In the genomic region with DNA sequence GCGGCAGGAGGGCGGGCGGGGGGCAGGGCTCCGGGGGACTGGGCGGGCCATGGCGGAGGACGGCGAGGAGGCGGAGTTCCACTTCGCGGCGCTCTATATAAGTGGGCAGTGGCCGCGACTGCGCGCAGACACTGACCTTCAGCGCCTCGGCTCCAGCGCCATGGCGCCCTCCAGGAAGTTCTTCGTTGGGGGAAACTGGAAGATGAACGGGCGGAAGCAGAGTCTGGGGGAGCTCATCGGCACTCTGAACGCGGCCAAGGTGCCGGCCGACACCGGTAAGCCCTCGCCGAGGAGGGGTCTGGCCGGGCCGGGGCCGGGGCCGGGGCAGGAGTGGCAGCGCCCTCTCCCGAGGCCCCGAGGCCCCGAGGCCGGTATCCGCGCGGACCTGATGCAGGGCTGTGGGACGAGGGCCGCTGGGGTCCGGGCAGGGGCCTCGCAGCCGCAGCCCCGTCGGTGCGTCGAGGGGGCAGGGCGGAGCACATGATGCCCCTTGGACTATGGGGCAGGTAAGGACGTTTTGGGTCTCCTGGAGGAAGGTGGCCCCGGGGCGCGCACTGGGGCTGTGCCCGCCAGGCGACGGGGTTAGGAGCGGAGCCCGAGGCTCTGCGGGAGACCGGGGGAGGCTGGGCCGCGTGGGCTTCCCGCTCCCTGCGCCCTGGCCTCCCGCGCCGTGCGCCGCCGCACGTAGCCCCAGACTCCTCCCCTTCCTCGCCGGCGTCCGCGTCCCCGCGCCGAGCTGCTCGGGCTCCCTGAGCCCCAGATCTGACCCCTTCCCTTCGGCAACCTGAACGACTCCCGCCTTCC, we compare ENCODE assay signal across 1 cellular context.
TF ChIP-seq lines count a peak whose summit lies in the region.

A gene (plus strand): TSS at position 125 of the 804 bp plus-strand sequence. CDS start 36 bp downstream, at position 161.

TF ChIP-seq in HepG2, 621 proteins besides CTCF, POLR2A, EP300 and RAD21 (continued from another document and continues in another):
- TF ChIP-seq, protein P1, sequence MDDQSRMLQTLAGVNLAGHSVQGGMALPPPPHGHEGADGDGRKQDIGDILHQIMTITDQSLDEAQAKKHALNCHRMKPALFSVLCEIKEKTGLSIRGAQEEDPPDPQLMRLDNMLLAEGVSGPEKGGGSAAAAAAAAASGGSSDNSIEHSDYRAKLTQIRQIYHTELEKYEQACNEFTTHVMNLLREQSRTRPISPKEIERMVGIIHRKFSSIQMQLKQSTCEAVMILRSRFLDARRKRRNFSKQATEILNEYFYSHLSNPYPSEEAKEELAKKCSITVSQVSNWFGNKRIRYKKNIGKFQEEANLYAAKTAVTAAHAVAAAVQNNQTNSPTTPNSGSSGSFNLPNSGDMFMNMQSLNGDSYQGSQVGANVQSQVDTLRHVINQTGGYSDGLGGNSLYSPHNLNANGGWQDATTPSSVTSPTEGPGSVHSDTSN (CRISPR knock-in tag; IDR thresholded peaks at IDR 0.05; ENCODE audit: borderline replicate concordance), result peak; percentile 57; the same call in 1 of the 2 replicates
- TF ChIP-seq ZNF350 (CRISPR knock-in tag; IDR thresholded peaks at IDR 0.05; ENCODE audit: borderline replicate concordance, low read depth) (no peak), KLF12 (CRISPR knock-in tag; IDR thresholded peaks at IDR 0.05; ENCODE audit: borderline replicate concordance) (no peak), MIER3 (CRISPR knock-in tag; IDR thresholded peaks at IDR 0.05; ENCODE audit: borderline replicate concordance) (no peak), SAP130 (CRISPR knock-in tag; IDR thresholded peaks at IDR 0.05; ENCODE audit: low read depth) (peak; percentile 62), KLF13 (CRISPR knock-in tag; IDR thresholded peaks at IDR 0.05) (no peak), MBNL3 (CRISPR knock-in tag; conservative IDR thresholded peaks at IDR 0.05) (no peak), SOX6 (IDR thresholded peaks at IDR 0.05) (no peak), SOX6 (CRISPR knock-in tag; IDR thresholded peaks at IDR 0.05) (0 out of 2 replicates have a peak, but pooled peaks have one; percentile 24), ZNF530 (CRISPR knock-in tag; IDR thresholded peaks at IDR 0.05; ENCODE audit: low read depth) (no peak), KLF9 (CRISPR knock-in tag; IDR thresholded peaks at IDR 0.05; ENCODE audit: low read depth) (peak; percentile 48; the same call in 1 of the 2 replicates), HNRNPL (IDR thresholded peaks at IDR 0.05; ENCODE audit: low read depth, low read length) (0 out of 2 replicates have a peak, but pooled peaks have one; percentile 31), ZNF747 (CRISPR knock-in tag; IDR thresholded peaks at IDR 0.05; ENCODE audit: borderline replicate concordance) (peak; percentile 62), ZNF124 (CRISPR knock-in tag; IDR thresholded peaks at IDR 0.05) (no peak), SIX1 (CRISPR knock-in tag; IDR thresholded peaks at IDR 0.05; ENCODE audit: borderline replicate concordance) (no peak), ZNF816 (CRISPR knock-in tag; IDR thresholded peaks at IDR 0.05; ENCODE audit: borderline replicate concordance) (no peak), ZNF720 (CRISPR knock-in tag; IDR thresholded peaks at IDR 0.05) (no peak), GTF2F1 (IDR thresholded peaks at IDR 0.05; ENCODE audit: low read length) (peak; percentile 91), ZNF772 (CRISPR knock-in tag; IDR thresholded peaks at IDR 0.05) (no peak; the same call in 1 of the 2 replicates), MAZ (IDR thresholded peaks at IDR 0.05; ENCODE audit: borderline replicate concordance, low read depth, low read length) (peak; percentile 34; the same call in 1 of the 2 replicates), MAZ (CRISPR knock-in tag; IDR thresholded peaks at IDR 0.05; ENCODE audit: low read depth) (no peak; the same call in 1 of the 2 replicates), SP1 (IDR thresholded peaks at IDR 0.05) (no peak), SP1 (CRISPR knock-in tag; IDR thresholded peaks at IDR 0.05) (peak; percentile 65), ZBTB20 (CRISPR knock-in tag; IDR thresholded peaks at IDR 0.05; ENCODE audit: borderline replicate concordance, low read depth) (peak; percentile 74), KDM5A (IDR thresholded peaks at IDR 0.05; ENCODE audit: borderline replicate concordance, low read length) (no peak)
- TF ChIP-seq, protein P2, sequence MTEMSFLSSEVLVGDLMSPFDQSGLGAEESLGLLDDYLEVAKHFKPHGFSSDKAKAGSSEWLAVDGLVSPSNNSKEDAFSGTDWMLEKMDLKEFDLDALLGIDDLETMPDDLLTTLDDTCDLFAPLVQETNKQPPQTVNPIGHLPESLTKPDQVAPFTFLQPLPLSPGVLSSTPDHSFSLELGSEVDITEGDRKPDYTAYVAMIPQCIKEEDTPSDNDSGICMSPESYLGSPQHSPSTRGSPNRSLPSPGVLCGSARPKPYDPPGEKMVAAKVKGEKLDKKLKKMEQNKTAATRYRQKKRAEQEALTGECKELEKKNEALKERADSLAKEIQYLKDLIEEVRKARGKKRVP (CRISPR knock-in tag; IDR thresholded peaks at IDR 0.05), result no peak
- TF ChIP-seq, protein P3, sequence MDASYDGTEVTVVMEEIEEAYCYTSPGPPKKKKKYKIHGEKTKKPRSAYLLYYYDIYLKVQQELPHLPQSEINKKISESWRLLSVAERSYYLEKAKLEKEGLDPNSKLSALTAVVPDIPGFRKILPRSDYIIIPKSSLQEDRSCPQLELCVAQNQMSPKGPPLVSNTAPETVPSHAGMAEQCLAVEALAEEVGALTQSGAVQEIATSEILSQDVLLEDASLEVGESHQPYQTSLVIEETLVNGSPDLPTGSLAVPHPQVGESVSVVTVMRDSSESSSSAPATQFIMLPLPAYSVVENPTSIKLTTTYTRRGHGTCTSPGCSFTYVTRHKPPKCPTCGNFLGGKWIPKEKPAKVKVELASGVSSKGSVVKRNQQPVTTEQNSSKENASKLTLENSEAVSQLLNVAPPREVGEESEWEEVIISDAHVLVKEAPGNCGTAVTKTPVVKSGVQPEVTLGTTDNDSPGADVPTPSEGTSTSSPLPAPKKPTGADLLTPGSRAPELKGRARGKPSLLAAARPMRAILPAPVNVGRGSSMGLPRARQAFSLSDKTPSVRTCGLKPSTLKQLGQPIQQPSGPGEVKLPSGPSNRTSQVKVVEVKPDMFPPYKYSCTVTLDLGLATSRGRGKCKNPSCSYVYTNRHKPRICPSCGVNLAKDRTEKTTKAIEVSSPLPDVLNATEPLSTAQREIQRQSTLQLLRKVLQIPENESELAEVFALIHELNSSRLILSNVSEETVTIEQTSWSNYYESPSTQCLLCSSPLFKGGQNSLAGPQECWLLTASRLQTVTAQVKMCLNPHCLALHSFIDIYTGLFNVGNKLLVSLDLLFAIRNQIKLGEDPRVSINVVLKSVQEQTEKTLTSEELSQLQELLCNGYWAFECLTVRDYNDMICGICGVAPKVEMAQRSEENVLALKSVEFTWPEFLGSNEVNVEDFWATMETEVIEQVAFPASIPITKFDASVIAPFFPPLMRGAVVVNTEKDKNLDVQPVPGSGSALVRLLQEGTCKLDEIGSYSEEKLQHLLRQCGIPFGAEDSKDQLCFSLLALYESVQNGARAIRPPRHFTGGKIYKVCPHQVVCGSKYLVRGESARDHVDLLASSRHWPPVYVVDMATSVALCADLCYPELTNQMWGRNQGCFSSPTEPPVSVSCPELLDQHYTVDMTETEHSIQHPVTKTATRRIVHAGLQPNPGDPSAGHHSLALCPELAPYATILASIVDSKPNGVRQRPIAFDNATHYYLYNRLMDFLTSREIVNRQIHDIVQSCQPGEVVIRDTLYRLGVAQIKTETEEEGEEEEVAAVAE (CRISPR knock-in tag; IDR thresholded peaks at IDR 0.05; ENCODE audit: borderline replicate concordance), result peak; percentile 72; the same call in 1 of the 2 replicates
- TF ChIP-seq, protein P4, sequence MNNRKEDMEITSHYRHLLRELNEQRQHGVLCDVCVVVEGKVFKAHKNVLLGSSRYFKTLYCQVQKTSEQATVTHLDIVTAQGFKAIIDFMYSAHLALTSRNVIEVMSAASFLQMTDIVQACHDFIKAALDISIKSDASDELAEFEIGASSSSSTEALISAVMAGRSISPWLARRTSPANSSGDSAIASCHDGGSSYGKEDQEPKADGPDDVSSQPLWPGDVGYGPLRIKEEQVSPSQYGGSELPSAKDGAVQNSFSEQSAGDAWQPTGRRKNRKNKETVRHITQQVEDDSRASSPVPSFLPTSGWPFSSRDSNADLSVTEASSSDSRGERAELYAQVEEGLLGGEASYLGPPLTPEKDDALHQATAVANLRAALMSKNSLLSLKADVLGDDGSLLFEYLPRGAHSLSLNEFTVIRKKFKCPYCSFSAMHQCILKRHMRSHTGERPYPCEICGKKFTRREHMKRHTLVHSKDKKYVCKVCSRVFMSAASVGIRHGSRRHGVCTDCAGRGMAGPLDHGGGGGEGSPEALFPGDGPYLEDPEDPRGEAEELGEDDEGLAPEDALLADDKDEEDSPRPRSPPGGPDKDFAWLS (CRISPR knock-in tag; IDR thresholded peaks at IDR 0.05; ENCODE audit: borderline replicate concordance), result no peak
- TF ChIP-seq, protein P5, sequence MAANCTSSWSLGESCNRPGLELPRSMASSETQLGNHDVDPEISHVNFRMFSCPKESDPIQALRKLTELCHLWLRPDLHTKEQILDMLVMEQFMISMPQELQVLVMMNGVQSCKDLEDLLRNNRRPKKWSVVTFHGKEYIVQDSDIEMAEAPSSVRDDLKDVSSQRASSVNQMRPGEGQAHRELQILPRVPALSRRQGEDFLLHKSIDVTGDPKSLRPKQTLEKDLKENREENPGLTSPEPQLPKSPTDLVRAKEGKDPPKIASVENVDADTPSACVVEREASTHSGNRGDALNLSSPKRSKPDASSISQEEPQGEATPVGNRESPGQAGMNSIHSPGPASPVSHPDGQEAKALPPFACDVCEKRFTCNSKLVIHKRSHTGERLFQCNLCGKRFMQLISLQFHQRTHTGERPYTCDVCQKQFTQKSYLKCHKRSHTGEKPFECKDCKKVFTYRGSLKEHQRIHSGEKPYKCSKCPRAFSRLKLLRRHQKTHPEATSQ (CRISPR knock-in tag; IDR thresholded peaks at IDR 0.05; ENCODE audit: borderline replicate concordance), result no peak
- TF ChIP-seq, protein P6, sequence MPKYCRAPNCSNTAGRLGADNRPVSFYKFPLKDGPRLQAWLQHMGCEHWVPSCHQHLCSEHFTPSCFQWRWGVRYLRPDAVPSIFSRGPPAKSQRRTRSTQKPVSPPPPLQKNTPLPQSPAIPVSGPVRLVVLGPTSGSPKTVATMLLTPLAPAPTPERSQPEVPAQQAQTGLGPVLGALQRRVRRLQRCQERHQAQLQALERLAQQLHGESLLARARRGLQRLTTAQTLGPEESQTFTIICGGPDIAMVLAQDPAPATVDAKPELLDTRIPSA (CRISPR knock-in tag; IDR thresholded peaks at IDR 0.05; ENCODE audit: borderline replicate concordance), result no peak
- TF ChIP-seq, protein P7, sequence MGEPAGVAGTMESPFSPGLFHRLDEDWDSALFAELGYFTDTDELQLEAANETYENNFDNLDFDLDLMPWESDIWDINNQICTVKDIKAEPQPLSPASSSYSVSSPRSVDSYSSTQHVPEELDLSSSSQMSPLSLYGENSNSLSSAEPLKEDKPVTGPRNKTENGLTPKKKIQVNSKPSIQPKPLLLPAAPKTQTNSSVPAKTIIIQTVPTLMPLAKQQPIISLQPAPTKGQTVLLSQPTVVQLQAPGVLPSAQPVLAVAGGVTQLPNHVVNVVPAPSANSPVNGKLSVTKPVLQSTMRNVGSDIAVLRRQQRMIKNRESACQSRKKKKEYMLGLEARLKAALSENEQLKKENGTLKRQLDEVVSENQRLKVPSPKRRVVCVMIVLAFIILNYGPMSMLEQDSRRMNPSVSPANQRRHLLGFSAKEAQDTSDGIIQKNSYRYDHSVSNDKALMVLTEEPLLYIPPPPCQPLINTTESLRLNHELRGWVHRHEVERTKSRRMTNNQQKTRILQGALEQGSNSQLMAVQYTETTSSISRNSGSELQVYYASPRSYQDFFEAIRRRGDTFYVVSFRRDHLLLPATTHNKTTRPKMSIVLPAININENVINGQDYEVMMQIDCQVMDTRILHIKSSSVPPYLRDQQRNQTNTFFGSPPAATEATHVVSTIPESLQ (CRISPR knock-in tag; conservative IDR thresholded peaks at IDR 0.05), result peak; percentile 87; the same call in 1 of the 2 replicates
- TF ChIP-seq, protein P8, sequence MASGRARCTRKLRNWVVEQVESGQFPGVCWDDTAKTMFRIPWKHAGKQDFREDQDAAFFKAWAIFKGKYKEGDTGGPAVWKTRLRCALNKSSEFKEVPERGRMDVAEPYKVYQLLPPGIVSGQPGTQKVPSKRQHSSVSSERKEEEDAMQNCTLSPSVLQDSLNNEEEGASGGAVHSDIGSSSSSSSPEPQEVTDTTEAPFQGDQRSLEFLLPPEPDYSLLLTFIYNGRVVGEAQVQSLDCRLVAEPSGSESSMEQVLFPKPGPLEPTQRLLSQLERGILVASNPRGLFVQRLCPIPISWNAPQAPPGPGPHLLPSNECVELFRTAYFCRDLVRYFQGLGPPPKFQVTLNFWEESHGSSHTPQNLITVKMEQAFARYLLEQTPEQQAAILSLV (CRISPR knock-in tag; IDR thresholded peaks at IDR 0.05; ENCODE audit: borderline replicate concordance), result peak; percentile 79; the same call in 1 of the 2 replicates
- TF ChIP-seq, protein P9, sequence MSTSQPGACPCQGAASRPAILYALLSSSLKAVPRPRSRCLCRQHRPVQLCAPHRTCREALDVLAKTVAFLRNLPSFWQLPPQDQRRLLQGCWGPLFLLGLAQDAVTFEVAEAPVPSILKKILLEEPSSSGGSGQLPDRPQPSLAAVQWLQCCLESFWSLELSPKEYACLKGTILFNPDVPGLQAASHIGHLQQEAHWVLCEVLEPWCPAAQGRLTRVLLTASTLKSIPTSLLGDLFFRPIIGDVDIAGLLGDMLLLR (CRISPR knock-in tag; IDR thresholded peaks at IDR 0.05), result peak; percentile 36
- TF ChIP-seq, protein P10, sequence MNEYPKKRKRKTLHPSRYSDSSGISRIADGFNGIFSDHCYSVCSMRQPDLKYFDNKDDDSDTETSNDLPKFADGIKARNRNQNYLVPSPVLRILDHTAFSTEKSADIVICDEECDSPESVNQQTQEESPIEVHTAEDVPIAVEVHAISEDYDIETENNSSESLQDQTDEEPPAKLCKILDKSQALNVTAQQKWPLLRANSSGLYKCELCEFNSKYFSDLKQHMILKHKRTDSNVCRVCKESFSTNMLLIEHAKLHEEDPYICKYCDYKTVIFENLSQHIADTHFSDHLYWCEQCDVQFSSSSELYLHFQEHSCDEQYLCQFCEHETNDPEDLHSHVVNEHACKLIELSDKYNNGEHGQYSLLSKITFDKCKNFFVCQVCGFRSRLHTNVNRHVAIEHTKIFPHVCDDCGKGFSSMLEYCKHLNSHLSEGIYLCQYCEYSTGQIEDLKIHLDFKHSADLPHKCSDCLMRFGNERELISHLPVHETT (CRISPR knock-in tag; conservative IDR thresholded peaks at IDR 0.05), result no peak
